ENCODE assay signal across 18 cellular contexts in the genomic region with DNA sequence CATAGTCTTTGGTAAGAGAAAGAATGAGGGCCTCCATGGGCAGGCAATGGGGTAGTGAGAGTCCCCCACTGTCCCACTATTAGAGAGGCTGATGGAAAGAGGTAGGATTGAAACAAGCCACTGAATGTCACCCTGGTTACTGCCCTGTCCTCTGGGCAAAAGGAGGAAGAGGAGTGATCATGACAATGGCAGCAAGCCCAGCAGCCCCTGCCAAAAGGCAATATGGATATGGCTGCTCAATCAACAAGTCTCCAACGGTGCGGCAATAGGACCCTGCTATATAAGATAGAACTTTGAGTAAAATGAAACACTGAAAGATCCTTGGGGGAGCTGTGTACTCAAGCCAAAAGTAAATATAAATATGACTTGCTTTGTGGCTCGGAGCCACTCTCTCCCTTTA. TPM values are rescaled to one million over a fixed set of nuclear protein-coding genes. Genes with fewer than 3 reads are reported as not detected.
DNase-seq lines count a peak whose midpoint lies in the region; ATAC-seq and TF ChIP-seq lines count a peak whose summit lies in the region.
"Had no signal": no experiment of that assay in that cellular context is flagged by ENCODE, and none has a peak within 500 bp of the region (broad histone marks: within the 10 kb centered on the region; RNA-seq: fewer than 3 reads in every experiment).

No MANE protein-coding gene starts in this region.

- H4K91ac ChIP-seq in H9 (ENCODE audit: insufficient read length, low read depth, low read length) = peak overlapping the region; percentile 95

- H3K36me3 ChIP-seq in adrenal gland (replicated peaks in 1 of 2) (no peaks in the 10 kb centered on the region), skeletal muscle satellite cell (ENCODE audit: insufficient read depth, low read length) (no peaks in the 10 kb centered on the region), ascending aorta (no peaks in the 10 kb centered on the region)
- H3K36me3 ChIP-seq: upper lobe of right lung had no signal

- H3K18ac ChIP-seq in H9 (ENCODE audit: insufficient read length, low read depth, low read length) = peak overlapping the region; percentile 68

- H3K4me1 ChIP-seq in H9 (ENCODE audit: insufficient read depth, low read length) (peaks cover 10% of the 10 kb centered on the region; the same call in 1 of the 2 replicates), adrenal gland (replicated peaks in 1 of 2) (peaks cover 17 to 52% of the 10 kb centered on the region in 2 donors), skeletal muscle satellite cell (ENCODE audit: control insufficient read depth, insufficient read depth, low read length) (peaks cover 40% of the 10 kb centered on the region), ascending aorta (peaks cover 0 to 6% of the 10 kb centered on the region in 2 donors)

- peaks cover 44 to 50% of the 10 kb centered on the region in 2 experiments for H3K4me1 Mint-ChIP-seq in H9

- H3K9ac ChIP-seq in H9 (ENCODE audit: extremely low read depth, insufficient read length, low read length) (no peak overlapping the region), skeletal muscle satellite cell (ENCODE audit: low read depth, low read length) (no peak overlapping the region)

- H3K27me3 ChIP-seq in H9 (ENCODE audit: insufficient read depth, low read length) (no peaks in the 10 kb centered on the region), adrenal gland (no peaks in the 10 kb centered on the region), layer of hippocampus (ENCODE audit: control insufficient read depth, insufficient read depth, low read length) (no peaks in the 10 kb centered on the region), skeletal muscle satellite cell (ENCODE audit: control insufficient read depth, insufficient read depth, low read length) (no peaks in the 10 kb centered on the region), ascending aorta (no peaks in the 10 kb centered on the region)
- H3K27me3 ChIP-seq: upper lobe of right lung had no signal

- H3K14ac ChIP-seq in H9 (ENCODE audit: insufficient read depth, low read length) = 0 out of 2 replicates have a peak overlapping the region, but pooled peaks have one; percentile 32

- no peaks in the 10 kb centered on the region for H4K20me1 ChIP-seq in H9 (ENCODE audit: control insufficient read depth, insufficient read depth, insufficient read length)

- peaks cover 0 to 8% (median 5%) of the 10 kb centered on the region in 3 experiments; a peak in 5 of 7 replicates for H3K36me3 Mint-ChIP-seq in H9 (ENCODE audit: insufficient read depth in 1 of 3, low read depth in 3 of 3)
- H3K36me3 Mint-ChIP-seq: natural killer cell treated with Interleukin-12 subunit alpha and Interleukin-12 subunit beta and Interleukin-15 and Interleukin-18, amount 100 ng/mL, for 72 hours had no signal

- H2BK12ac ChIP-seq in H9 (ENCODE audit: insufficient read length, low read depth, low read length) = peak overlapping the region; percentile 98

- no peak overlapping the region for H3K23ac ChIP-seq in H9 (ENCODE audit: insufficient read length, low read depth, low read length)

- H3K79me2 ChIP-seq in H9 (ENCODE audit: insufficient read depth, low read length) = peaks cover 3% of the 10 kb centered on the region; the same call in 1 of the 2 replicates

- H3K79me1 ChIP-seq in H9 (ENCODE audit: insufficient read depth, low read depth, low read length, poor library complexity, severe bottlenecking) = no peaks in the 10 kb centered on the region

- peak overlapping the region; percentile 58 for H2AK5ac ChIP-seq in H9 (ENCODE audit: insufficient read length, low read length)

- H3K9me3 ChIP-seq in H9 (ENCODE audit: control insufficient read depth, low read depth, low read length) = no peaks in the 10 kb centered on the region
- no peaks in the 10 kb centered on the region for H3K9me3 ChIP-seq in adrenal gland (replicated peaks in 1 of 3)
- no peaks in the 10 kb centered on the region for H3K9me3 ChIP-seq in skeletal muscle satellite cell (replicated peaks; ENCODE audit: low read length)
- no peaks in the 10 kb centered on the region for H3K9me3 ChIP-seq in ascending aorta
- H3K9me3 ChIP-seq: upper lobe of right lung had no signal

- H3K4me3 ChIP-seq in adrenal gland (no peak overlapping the region), skeletal muscle satellite cell (ENCODE audit: low read length) (no peak overlapping the region), ascending aorta (no peak overlapping the region)
- H3K4me3 ChIP-seq: PC-9, upper lobe of right lung had no signal

- no peak overlapping the region for H4K5ac ChIP-seq in H9 (ENCODE audit: insufficient read length, low read depth, low read length)

- H3K27ac Mint-ChIP-seq in H9 = peak overlapping the region; percentile 45 to 96 (median 87); a peak in 6 of 7 replicates
- H3K27ac Mint-ChIP-seq: natural killer cell treated with Interleukin-12 subunit alpha and Interleukin-12 subunit beta and Interleukin-15 and Interleukin-18, amount 100 ng/mL, for 72 hours; T-cell had no signal

- TF ChIP-seq CTCF in H9 (conservative IDR thresholded peaks at IDR 0.05) (no peak), adrenal gland (IDR thresholded peaks at IDR 0.05) (no peak), ascending aorta (IDR thresholded peaks at IDR 0.05) (no peak)

- H2BK20ac ChIP-seq in H9 (ENCODE audit: low read depth, low read length, poor library complexity, severe bottlenecking) = no peak overlapping the region

- TF ChIP-seq POLR2A in adrenal gland (IDR thresholded peaks at IDR 0.05) = no peak

- H3K9me3 Mint-ChIP-seq in H9 = no peaks in the 10 kb centered on the region
- H3K9me3 Mint-ChIP-seq: natural killer cell treated with Interleukin-12 subunit alpha and Interleukin-12 subunit beta and Interleukin-15 and Interleukin-18, amount 100 ng/mL, for 72 hours; T-cell had no signal

- H3K4ac ChIP-seq in H9 (ENCODE audit: low read depth, low read length) = no peak overlapping the region; the same call in none of the 2 replicates

- H3K27me3 Mint-ChIP-seq in H9 (ENCODE audit: low read depth) = no peaks in the 10 kb centered on the region
- H3K27me3 Mint-ChIP-seq: natural killer cell treated with Interleukin-12 subunit alpha and Interleukin-12 subunit beta and Interleukin-15 and Interleukin-18, amount 100 ng/mL, for 72 hours; T-cell had no signal

- H3K56ac ChIP-seq in H9 (ENCODE audit: insufficient read length, low read depth, low read length) = no peak overlapping the region

- H2BK120ac ChIP-seq in H9 (ENCODE audit: low read depth, low read length, poor library complexity, severe bottlenecking) = peak overlapping the region; percentile 71

- H3K23me2 ChIP-seq in H9 (ENCODE audit: insufficient read length, low read depth, low read length, poor library complexity, severe bottlenecking) = no peaks in the 10 kb centered on the region

- intact Hi-C loops in adrenal gland (cut with DNase I) (loop anchor here (5.0 to 10.0 kb wide), 3 partner anchors 160 to 440 kb away; no protein-coding TSS in a partner anchor), left ventricle myocardium superior (cut with micrococcal nuclease) (loop anchor here (10.0 kb wide), 1 partner anchor 440 kb away; no protein-coding TSS in a partner anchor), ascending aorta (cut with DNase I) (loop anchor here (10.0 kb wide), 1 partner anchor 160 kb away; no protein-coding TSS in a partner anchor)

- H3T11ph ChIP-seq in H9 (ENCODE audit: low read length) = no peak overlapping the region

- ATAC-seq in GM18502 (IDR thresholded peaks at IDR 0.05; ENCODE audit: poor library complexity, unreplicated experiment) (no peak), HG03342 (IDR thresholded peaks at IDR 0.05; ENCODE audit: unreplicated experiment) (no peak), left ventricle myocardium superior (no peak)
- ATAC-seq: natural killer cell treated with Interleukin-12 subunit alpha and Interleukin-12 subunit beta and Interleukin-15 and Interleukin-18, amount 100 ng/mL, for 72 hours; T-cell; upper lobe of right lung had no signal

- DNase-seq in H9 (no peak), adrenal gland (peak in 1 of 7 donors; percentile 15), left ventricle myocardium superior (no peak), ascending aorta (ENCODE audit: low spot score in 2 of 2) (no peak)
- DNase-seq: activated CD4-positive, alpha-beta T cell treated with anti-CD3 and anti-CD28 coated beads for 4 hours; activated T-cell treated with anti-CD3 and anti-CD28 coated beads, Interleukin-2, amount 50 U/mL, for 48 hours; aorta; kidney; NCI-H1105 treated with DMSO at 0.1 percent for 48 hours; T-cell; upper lobe of right lung had no signal

- peak overlapping the region in 1 of 2 experiments; percentile 50; a peak in 1 of 5 replicates for H3K4me3 Mint-ChIP-seq in H9
- H3K4me3 Mint-ChIP-seq: natural killer cell treated with Interleukin-12 subunit alpha and Interleukin-12 subunit beta and Interleukin-15 and Interleukin-18, amount 100 ng/mL, for 72 hours; T-cell had no signal

- H3K27ac ChIP-seq in H9 (ENCODE audit: insufficient read length, low read depth, low read length) (peak overlapping the region; percentile 2), adrenal gland (peak overlapping the region in 3 of 5 donors; percentile 46 to 74 (median 68)), layer of hippocampus (ENCODE audit: low read depth, low read length) (peak overlapping the region; percentile 96), ascending aorta (no peak overlapping the region)
- H3K27ac ChIP-seq: PC-9, upper lobe of right lung had no signal

- peak overlapping the region; percentile 44 for H4K8ac ChIP-seq in H9 (replicated peaks; ENCODE audit: insufficient read length, low read depth, low read length)

- H2AFZ ChIP-seq in H9 (ENCODE audit: low read length) = no peak overlapping the region
- H2AFZ ChIP-seq: PC-9 had no signal

- no peak overlapping the region for H2BK15ac ChIP-seq in H9 (ENCODE audit: low read depth, low read length)

- H3K4me2 ChIP-seq in H9 (ENCODE audit: insufficient read depth, insufficient read length, low read length) (no peak overlapping the region), skeletal muscle satellite cell (ENCODE audit: low read length) (peak overlapping the region; percentile 1)
- H3K4me2 ChIP-seq: PC-9 had no signal

- H2BK5ac ChIP-seq in H9 (ENCODE audit: insufficient read length, low read length) = peak overlapping the region; percentile 11

- WGBS in H9 (ENCODE audit: extremely low coverage, insufficient read length, low lambda C conversion rate) = no CpG with 5 or more reads among the region's 3 CpGs
- 87 to 94% (median 90%) methylated on average over 3 of the region's 3 CpGs for WGBS in adrenal gland, 4 donors

RNA-seq across cellular contexts. Expression of gene POMT2, which starts 6.1 kb away (rescaled TPM):
- total RNA-seq in H9 (2021) (19.9 and 25.2 TPM in 2 replicates), adrenal gland (10 to 100 TPM; 14.0 to 48.8 (median 33.4) TPM), left ventricle myocardium superior (17.5 TPM), ascending aorta (28.4 TPM)
- 10 to 100 TPM; 49.2 to 52.3 (median 51.0) TPM for polyA plus RNA-seq in adrenal gland
- 10.0 and 15.7 TPM in 2 replicates for total RNA-seq in skeletal muscle satellite cell (2012; rRNA removed)

RNA-seq across cellular contexts. Expression of gene GSTZ1, which starts 6.3 kb away (rescaled TPM):
- total RNA-seq in H9 (2021) (38.6 and 42.3 TPM in 2 replicates), adrenal gland (100 to 1,000 TPM in 1 of 8 donors, 10 to 100 TPM in 7; 25.3 to 154 (median 52.5) TPM), left ventricle myocardium superior (13.5 TPM), ascending aorta (22.6 TPM)
- 10 to 100 TPM; 28.7 to 74.0 (median 48.5) TPM for polyA plus RNA-seq in adrenal gland
- 31.2 and 44.8 TPM in 2 replicates for total RNA-seq in skeletal muscle satellite cell (2012; rRNA removed)

RNA-seq across cellular contexts. Expression of gene NGB, which starts 43.5 kb away (rescaled TPM):
- 0.11 and 0.26 TPM in 2 replicates for total RNA-seq in H9 (2021)
- 10 to 100 TPM in 1 of 8 donors, 1 to 10 TPM in 2, under 1 TPM in 1, not detected in 4; 0.23 to 13.0 (median 2.6) TPM for total RNA-seq in adrenal gland
- polyA plus RNA-seq in adrenal gland = 10 to 100 TPM in 2 of 3 donors, 1 to 10 TPM in 1; 6.3 to 15.4 (median 10.3) TPM
- total RNA-seq in skeletal muscle satellite cell (2012; rRNA removed) = not detected in 2 replicates
- not detected for total RNA-seq in left ventricle myocardium superior
- total RNA-seq in ascending aorta = not detected
- total RNA-seq: aorta; kidney; natural killer cell treated with Interleukin-12 subunit alpha and Interleukin-12 subunit beta and Interleukin-15 and Interleukin-18, amount 100 ng/mL, for 72 hours; NCI-H460; PC-9; T-cell; upper lobe of right lung had no signal
- polyA plus RNA-seq: aorta had no signal

Comparison
In these comparisons a context has a peak if more than half of its experiments do, and no peak if none do; other contexts are left out.
1. H3K27ac ChIP-seq: peak in H9 (single experiment), adrenal gland (3 of 5) and layer of hippocampus (single experiment); none in ascending aorta (0 of 2).